In genomic region chrX:104008831-104009230, GRCh38 we compare ENCODE assay signal across 10 cellular contexts. TPM values are rescaled to one million over a fixed set of nuclear protein-coding genes. Genes with fewer than 3 reads are reported as not detected.
"Had no signal": no experiment of that assay in that cellular context is flagged by ENCODE, and none has a peak within 500 bp of the region (broad histone marks: within the 10 kb centered on the region; RNA-seq: fewer than 3 reads in every experiment).

No MANE protein-coding gene starts in this region.

- H3K4me3 ChIP-seq: K562 had no signal

- FAIRE-seq: HepG2, HTR-8/SVneo, K562 had no signal

- DNase-seq: IMR-90, KBM-7, KG1 had no signal

- H3K27ac Mint-ChIP-seq: IgD-negative memory B cell had no signal

- ATAC-seq: HepG2, K562 had no signal

- H3K27ac ChIP-seq: HL-60 had no signal

- H3K36me3 Mint-ChIP-seq: IgD-negative memory B cell had no signal

- H3K27me3 Mint-ChIP-seq: IgD-negative memory B cell had no signal

RNA-seq across cellular contexts. Expression of gene H2BW1, which starts 4.7 kb away (rescaled TPM):
- total RNA-seq: HepG2, HT-29, HT1080, IMR-90, K562 had no signal
- polyA plus RNA-seq: HepG2, IgD-negative memory B cell, IMR-90, K562 had no signal

RNA-seq across cellular contexts. Expression of gene H2BW2, which starts 30.9 kb away (rescaled TPM):
- total RNA-seq: HepG2, HT-29, HT1080, IMR-90, K562 had no signal
- polyA plus RNA-seq: HepG2, IgD-negative memory B cell, IMR-90, K562 had no signal

RNA-seq across cellular contexts. Expression of gene TMSB15B, which starts 46.4 kb away (rescaled TPM):
- total RNA-seq: HepG2, HT-29 had no signal
- polyA plus RNA-seq: HepG2 had no signal
